In genomic region chr16:16213863-16214293, GRCh38 we compare ENCODE assay signal across 1 cellular context.
TF ChIP-seq lines count a peak whose summit lies in the region.
"Not testable (repeated sequence)": the region's sequence is repeated elsewhere in the genome, so short reads cannot be mapped to it uniquely, and the experiment has no call there.

No MANE protein-coding gene starts in this region.

TF ChIP-seq in HepG2, 621 proteins besides CTCF, POLR2A, EP300 and RAD21 (continued from another document and continues in another):
- TF ChIP-seq FOXK1 (CRISPR knock-in tag; IDR thresholded peaks at IDR 0.05; ENCODE audit: borderline replicate concordance, low read depth): peak; percentile 83
- peak; percentile 80 for TF ChIP-seq RARA (CRISPR knock-in tag; IDR thresholded peaks at IDR 0.05)
- TF ChIP-seq SOX5 (CRISPR knock-in tag; IDR thresholded peaks at IDR 0.05; ENCODE audit: borderline replicate concordance): peak; percentile 74
- TF ChIP-seq SMAD3 (CRISPR knock-in tag; IDR thresholded peaks at IDR 0.05): peak; percentile 62; the same call in 1 of the 2 replicates
- peak; percentile 76 for TF ChIP-seq CEBPB (IDR thresholded peaks at IDR 0.05; ENCODE audit: borderline replicate concordance, low read depth, low read length)
- TF ChIP-seq IRF2 (CRISPR knock-in tag; IDR thresholded peaks at IDR 0.05): peak; percentile 65
- TF ChIP-seq, protein P1, sequence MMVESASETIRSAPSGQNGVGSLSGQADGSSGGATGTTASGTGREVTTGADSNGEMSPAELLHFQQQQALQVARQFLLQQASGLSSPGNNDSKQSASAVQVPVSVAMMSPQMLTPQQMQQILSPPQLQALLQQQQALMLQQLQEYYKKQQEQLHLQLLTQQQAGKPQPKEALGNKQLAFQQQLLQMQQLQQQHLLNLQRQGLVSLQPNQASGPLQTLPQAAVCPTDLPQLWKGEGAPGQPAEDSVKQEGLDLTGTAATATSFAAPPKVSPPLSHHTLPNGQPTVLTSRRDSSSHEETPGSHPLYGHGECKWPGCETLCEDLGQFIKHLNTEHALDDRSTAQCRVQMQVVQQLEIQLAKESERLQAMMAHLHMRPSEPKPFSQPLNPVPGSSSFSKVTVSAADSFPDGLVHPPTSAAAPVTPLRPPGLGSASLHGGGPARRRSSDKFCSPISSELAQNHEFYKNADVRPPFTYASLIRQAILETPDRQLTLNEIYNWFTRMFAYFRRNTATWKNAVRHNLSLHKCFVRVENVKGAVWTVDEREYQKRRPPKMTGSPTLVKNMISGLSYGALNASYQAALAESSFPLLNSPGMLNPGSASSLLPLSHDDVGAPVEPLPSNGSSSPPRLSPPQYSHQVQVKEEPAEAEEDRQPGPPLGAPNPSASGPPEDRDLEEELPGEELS (CRISPR knock-in tag; IDR thresholded peaks at IDR 0.05): peak; percentile 86
- TF ChIP-seq ZNF644 (CRISPR knock-in tag; IDR thresholded peaks at IDR 0.05; ENCODE audit: low read depth): peak; percentile 83
- not testable (repeated sequence) for TF ChIP-seq FOXA1, SOX6 (IDR thresholded peaks at IDR 0.05)
- peak; percentile 72 for TF ChIP-seq FOXA1 (CRISPR knock-in tag; IDR thresholded peaks at IDR 0.05)
- 0 out of 2 replicates have a peak, but pooled peaks have one; percentile 40 for TF ChIP-seq ZNF335 (CRISPR knock-in tag; IDR thresholded peaks at IDR 0.05)
- peak; percentile 68; the same call in 1 of the 2 replicates for TF ChIP-seq RCOR2 (CRISPR knock-in tag; IDR thresholded peaks at IDR 0.05)
- peak; percentile 42; the same call in 1 of the 2 replicates for TF ChIP-seq RXRA (CRISPR knock-in tag; IDR thresholded peaks at IDR 0.05)
- TF ChIP-seq HMG20A (CRISPR knock-in tag; IDR thresholded peaks at IDR 0.05; ENCODE audit: borderline replicate concordance): peak; percentile 75; the same call in 1 of the 2 replicates
- TF ChIP-seq MED1 (CRISPR knock-in tag; IDR thresholded peaks at IDR 0.05): peak; percentile 80
- 0 out of 2 replicates have a peak, but pooled peaks have one; percentile 50 for TF ChIP-seq ZBTB7B (CRISPR knock-in tag; IDR thresholded peaks at IDR 0.05)
- TF ChIP-seq MIER3 (CRISPR knock-in tag; IDR thresholded peaks at IDR 0.05; ENCODE audit: borderline replicate concordance): peak; percentile 54; the same call in 1 of the 2 replicates
- 0 out of 2 replicates have a peak, but pooled peaks have one; percentile 20 for TF ChIP-seq MED13 (CRISPR knock-in tag; IDR thresholded peaks at IDR 0.05)
- peak; percentile 65 for TF ChIP-seq ISL2 (CRISPR knock-in tag; IDR thresholded peaks at IDR 0.05)
- TF ChIP-seq YEATS4 (CRISPR knock-in tag; IDR thresholded peaks at IDR 0.05; ENCODE audit: borderline replicate concordance): peak; percentile 38; the same call in 1 of the 2 replicates
- TF ChIP-seq ZNF264 (CRISPR knock-in tag; IDR thresholded peaks at IDR 0.05): peak; percentile 67; the same call in 1 of the 2 replicates
- TF ChIP-seq IKZF5 (CRISPR knock-in tag; IDR thresholded peaks at IDR 0.05): 0 out of 2 replicates have a peak, but pooled peaks have one; percentile 31
- 0 out of 2 replicates have a peak, but pooled peaks have one; percentile 37 for TF ChIP-seq PPARG (CRISPR knock-in tag; conservative IDR thresholded peaks at IDR 0.05)
- TF ChIP-seq GATAD2A (CRISPR knock-in tag; IDR thresholded peaks at IDR 0.05): peak; percentile 92
- TF ChIP-seq DMAP1 (CRISPR knock-in tag; IDR thresholded peaks at IDR 0.05): peak; percentile 53; the same call in 1 of the 2 replicates
- TF ChIP-seq ZNF574 (CRISPR knock-in tag; IDR thresholded peaks at IDR 0.05): peak; percentile 69
- TF ChIP-seq ZSCAN9 (CRISPR knock-in tag; IDR thresholded peaks at IDR 0.05; ENCODE audit: borderline replicate concordance): peak; percentile 34; the same call in 1 of the 2 replicates
- TF ChIP-seq SP5 (CRISPR knock-in tag; IDR thresholded peaks at IDR 0.05; ENCODE audit: borderline replicate concordance, low read depth): 0 out of 2 replicates have a peak, but pooled peaks have one; percentile 13
- TF ChIP-seq ZNF614 (CRISPR knock-in tag; IDR thresholded peaks at IDR 0.05; ENCODE audit: borderline replicate concordance): 0 out of 2 replicates have a peak, but pooled peaks have one; percentile 56
- TF ChIP-seq, protein P2, sequence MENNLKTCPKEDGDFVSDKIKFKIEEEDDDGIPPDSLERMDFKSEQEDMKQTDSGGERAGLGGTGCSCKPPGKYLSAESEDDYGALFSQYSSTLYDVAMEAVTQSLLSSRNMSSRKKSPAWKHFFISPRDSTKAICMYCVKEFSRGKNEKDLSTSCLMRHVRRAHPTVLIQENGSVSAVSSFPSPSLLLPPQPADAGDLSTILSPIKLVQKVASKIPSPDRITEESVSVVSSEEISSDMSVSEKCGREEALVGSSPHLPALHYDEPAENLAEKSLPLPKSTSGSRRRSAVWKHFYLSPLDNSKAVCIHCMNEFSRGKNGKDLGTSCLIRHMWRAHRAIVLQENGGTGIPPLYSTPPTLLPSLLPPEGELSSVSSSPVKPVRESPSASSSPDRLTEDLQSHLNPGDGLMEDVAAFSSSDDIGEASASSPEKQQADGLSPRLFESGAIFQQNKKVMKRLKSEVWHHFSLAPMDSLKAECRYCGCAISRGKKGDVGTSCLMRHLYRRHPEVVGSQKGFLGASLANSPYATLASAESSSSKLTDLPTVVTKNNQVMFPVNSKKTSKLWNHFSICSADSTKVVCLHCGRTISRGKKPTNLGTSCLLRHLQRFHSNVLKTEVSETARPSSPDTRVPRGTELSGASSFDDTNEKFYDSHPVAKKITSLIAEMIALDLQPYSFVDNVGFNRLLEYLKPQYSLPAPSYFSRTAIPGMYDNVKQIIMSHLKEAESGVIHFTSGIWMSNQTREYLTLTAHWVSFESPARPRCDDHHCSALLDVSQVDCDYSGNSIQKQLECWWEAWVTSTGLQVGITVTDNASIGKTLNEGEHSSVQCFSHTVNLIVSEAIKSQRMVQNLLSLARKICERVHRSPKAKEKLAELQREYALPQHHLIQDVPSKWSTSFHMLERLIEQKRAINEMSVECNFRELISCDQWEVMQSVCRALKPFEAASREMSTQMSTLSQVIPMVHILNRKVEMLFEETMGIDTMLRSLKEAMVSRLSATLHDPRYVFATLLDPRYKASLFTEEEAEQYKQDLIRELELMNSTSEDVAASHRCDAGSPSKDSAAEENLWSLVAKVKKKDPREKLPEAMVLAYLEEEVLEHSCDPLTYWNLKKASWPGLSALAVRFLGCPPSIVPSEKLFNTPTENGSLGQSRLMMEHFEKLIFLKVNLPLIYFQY (CRISPR knock-in tag; IDR thresholded peaks at IDR 0.05; ENCODE audit: borderline replicate concordance): peak; percentile 78; the same call in 1 of the 2 replicates
- peak; percentile 42; the same call in 1 of the 2 replicates for TF ChIP-seq SIX4 (CRISPR knock-in tag; IDR thresholded peaks at IDR 0.05)
- TF ChIP-seq, protein P3, sequence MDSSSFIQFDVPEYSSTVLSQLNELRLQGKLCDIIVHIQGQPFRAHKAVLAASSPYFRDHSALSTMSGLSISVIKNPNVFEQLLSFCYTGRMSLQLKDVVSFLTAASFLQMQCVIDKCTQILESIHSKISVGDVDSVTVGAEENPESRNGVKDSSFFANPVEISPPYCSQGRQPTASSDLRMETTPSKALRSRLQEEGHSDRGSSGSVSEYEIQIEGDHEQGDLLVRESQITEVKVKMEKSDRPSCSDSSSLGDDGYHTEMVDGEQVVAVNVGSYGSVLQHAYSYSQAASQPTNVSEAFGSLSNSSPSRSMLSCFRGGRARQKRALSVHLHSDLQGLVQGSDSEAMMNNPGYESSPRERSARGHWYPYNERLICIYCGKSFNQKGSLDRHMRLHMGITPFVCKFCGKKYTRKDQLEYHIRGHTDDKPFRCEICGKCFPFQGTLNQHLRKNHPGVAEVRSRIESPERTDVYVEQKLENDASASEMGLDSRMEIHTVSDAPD (CRISPR knock-in tag; IDR thresholded peaks at IDR 0.05): peak; percentile 61; the same call in 1 of the 2 replicates
- TF ChIP-seq KLF16 (CRISPR knock-in tag; IDR thresholded peaks at IDR 0.05): peak in 1 of 2 experiments; percentile 72; a peak in 2 of 4 replicates
- TF ChIP-seq ONECUT2 (CRISPR knock-in tag; IDR thresholded peaks at IDR 0.05): 0 out of 2 replicates have a peak, but pooled peaks have one; percentile 16
- TF ChIP-seq, protein P4, sequence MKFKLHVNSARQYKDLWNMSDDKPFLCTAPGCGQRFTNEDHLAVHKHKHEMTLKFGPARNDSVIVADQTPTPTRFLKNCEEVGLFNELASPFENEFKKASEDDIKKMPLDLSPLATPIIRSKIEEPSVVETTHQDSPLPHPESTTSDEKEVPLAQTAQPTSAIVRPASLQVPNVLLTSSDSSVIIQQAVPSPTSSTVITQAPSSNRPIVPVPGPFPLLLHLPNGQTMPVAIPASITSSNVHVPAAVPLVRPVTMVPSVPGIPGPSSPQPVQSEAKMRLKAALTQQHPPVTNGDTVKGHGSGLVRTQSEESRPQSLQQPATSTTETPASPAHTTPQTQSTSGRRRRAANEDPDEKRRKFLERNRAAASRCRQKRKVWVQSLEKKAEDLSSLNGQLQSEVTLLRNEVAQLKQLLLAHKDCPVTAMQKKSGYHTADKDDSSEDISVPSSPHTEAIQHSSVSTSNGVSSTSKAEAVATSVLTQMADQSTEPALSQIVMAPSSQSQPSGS (CRISPR knock-in tag; IDR thresholded peaks at IDR 0.05): peak; percentile 69
- TF ChIP-seq NCOR1 (IDR thresholded peaks at IDR 0.05; ENCODE audit: borderline replicate concordance, low read length): peak; percentile 57; the same call in 1 of the 2 replicates
- TF ChIP-seq HNF4A (CRISPR knock-in tag; IDR thresholded peaks at IDR 0.05): peak; percentile 77
- TF ChIP-seq CHD4 (IDR thresholded peaks at IDR 0.05; ENCODE audit: borderline replicate concordance, low read length): peak; percentile 64; the same call in 1 of the 2 replicates
- TF ChIP-seq, protein P5, sequence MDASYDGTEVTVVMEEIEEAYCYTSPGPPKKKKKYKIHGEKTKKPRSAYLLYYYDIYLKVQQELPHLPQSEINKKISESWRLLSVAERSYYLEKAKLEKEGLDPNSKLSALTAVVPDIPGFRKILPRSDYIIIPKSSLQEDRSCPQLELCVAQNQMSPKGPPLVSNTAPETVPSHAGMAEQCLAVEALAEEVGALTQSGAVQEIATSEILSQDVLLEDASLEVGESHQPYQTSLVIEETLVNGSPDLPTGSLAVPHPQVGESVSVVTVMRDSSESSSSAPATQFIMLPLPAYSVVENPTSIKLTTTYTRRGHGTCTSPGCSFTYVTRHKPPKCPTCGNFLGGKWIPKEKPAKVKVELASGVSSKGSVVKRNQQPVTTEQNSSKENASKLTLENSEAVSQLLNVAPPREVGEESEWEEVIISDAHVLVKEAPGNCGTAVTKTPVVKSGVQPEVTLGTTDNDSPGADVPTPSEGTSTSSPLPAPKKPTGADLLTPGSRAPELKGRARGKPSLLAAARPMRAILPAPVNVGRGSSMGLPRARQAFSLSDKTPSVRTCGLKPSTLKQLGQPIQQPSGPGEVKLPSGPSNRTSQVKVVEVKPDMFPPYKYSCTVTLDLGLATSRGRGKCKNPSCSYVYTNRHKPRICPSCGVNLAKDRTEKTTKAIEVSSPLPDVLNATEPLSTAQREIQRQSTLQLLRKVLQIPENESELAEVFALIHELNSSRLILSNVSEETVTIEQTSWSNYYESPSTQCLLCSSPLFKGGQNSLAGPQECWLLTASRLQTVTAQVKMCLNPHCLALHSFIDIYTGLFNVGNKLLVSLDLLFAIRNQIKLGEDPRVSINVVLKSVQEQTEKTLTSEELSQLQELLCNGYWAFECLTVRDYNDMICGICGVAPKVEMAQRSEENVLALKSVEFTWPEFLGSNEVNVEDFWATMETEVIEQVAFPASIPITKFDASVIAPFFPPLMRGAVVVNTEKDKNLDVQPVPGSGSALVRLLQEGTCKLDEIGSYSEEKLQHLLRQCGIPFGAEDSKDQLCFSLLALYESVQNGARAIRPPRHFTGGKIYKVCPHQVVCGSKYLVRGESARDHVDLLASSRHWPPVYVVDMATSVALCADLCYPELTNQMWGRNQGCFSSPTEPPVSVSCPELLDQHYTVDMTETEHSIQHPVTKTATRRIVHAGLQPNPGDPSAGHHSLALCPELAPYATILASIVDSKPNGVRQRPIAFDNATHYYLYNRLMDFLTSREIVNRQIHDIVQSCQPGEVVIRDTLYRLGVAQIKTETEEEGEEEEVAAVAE (CRISPR knock-in tag; IDR thresholded peaks at IDR 0.05; ENCODE audit: borderline replicate concordance): 0 out of 2 replicates have a peak, but pooled peaks have one; percentile 27
- peak; percentile 75; the same call in 1 of the 2 replicates for TF ChIP-seq ZKSCAN8 (CRISPR knock-in tag; IDR thresholded peaks at IDR 0.05; ENCODE audit: borderline replicate concordance)
- TF ChIP-seq, protein P6, sequence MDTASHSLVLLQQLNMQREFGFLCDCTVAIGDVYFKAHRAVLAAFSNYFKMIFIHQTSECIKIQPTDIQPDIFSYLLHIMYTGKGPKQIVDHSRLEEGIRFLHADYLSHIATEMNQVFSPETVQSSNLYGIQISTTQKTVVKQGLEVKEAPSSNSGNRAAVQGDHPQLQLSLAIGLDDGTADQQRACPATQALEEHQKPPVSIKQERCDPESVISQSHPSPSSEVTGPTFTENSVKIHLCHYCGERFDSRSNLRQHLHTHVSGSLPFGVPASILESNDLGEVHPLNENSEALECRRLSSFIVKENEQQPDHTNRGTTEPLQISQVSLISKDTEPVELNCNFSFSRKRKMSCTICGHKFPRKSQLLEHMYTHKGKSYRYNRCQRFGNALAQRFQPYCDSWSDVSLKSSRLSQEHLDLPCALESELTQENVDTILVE (CRISPR knock-in tag; IDR thresholded peaks at IDR 0.05): 0 out of 2 replicates have a peak, but pooled peaks have one; percentile 55
- peak; percentile 7; the same call in 1 of the 2 replicates for TF ChIP-seq SOX6 (CRISPR knock-in tag; IDR thresholded peaks at IDR 0.05)
- peak; percentile 81 for TF ChIP-seq RXRB (CRISPR knock-in tag; IDR thresholded peaks at IDR 0.05; ENCODE audit: borderline replicate concordance)
- TF ChIP-seq ZNF629 (CRISPR knock-in tag; conservative IDR thresholded peaks at IDR 0.05): 0 out of 2 replicates have a peak, but pooled peaks have one; percentile 21
